Comparison of ENCODE assay signal across 18 cellular contexts in the genomic region with DNA sequence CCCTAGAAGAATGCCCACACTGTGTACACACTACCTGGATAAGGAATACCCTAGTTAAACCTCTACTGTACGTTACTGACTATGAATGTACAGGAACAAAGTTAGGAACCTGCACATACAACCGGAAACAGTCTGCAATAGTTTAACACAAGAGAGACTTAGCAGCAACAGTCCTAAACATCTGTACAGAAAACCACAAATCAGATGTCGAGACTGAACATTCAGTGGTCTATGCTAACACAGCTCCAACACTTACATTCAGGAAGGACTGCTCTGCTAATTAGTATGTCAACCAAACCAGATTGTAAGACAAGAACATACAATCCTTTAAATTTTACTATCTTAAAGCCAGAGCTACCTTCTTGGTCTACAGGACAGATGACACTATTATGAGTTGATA.
A peak's percentile ranks its signal among the peaks of the same experiment; 100 is the strongest.
DNase-seq lines count a peak whose midpoint lies in the region; ATAC-seq, FAIRE-seq and TF ChIP-seq lines count a peak whose summit lies in the region.
"Had no signal": no experiment of that assay in that cellular context is flagged by ENCODE, and none has a peak within 500 bp of the region (broad histone marks: within the 10 kb centered on the region; RNA-seq: fewer than 3 reads in every experiment).

No MANE protein-coding gene starts in this region.

- H3K4me3 Mint-ChIP-seq in CD8-positive, alpha-beta memory T cell = no peak overlapping the region
- H3K4me3 Mint-ChIP-seq: CD4-positive, alpha-beta memory T cell had no signal

- ATAC-seq in K562 = no peak
- ATAC-seq in HG03175 (IDR thresholded peaks at IDR 0.05; ENCODE audit: unreplicated experiment) = no peak
- ATAC-seq in omental fat pad (ENCODE audit: low FRiP score) = no peak

- POLR2A ChIA-PET in CD8-positive, alpha-beta memory T cell (lab: Charles Lee) = no interaction called here
- POLR2A ChIA-PET in K562 (lab: Yijun Ruan, JAX) = no interaction called here

- peaks cover 0 to 5% (median 0%) of the 10 kb centered on the region in 5 donors for H3K9me3 Mint-ChIP-seq in CD8-positive, alpha-beta memory T cell

- FAIRE-seq in K562 (lab: Jason Lieb, UNC) = no peak
- FAIRE-seq: D721Med, GM12891, GM18507, H54 had no signal

- TF ChIP-seq RAD21 in K562 (CRISPR knock-in tag; conservative IDR thresholded peaks at IDR 0.05 in 1 of 2, IDR thresholded peaks at IDR 0.05 in 1 of 2) = no peak

- no peaks in the 10 kb centered on the region for H3K9me3 ChIP-seq in CD8-positive, alpha-beta memory T cell (ENCODE audit: low read length)
- H3K9me3 ChIP-seq in KOPT-K1 (ENCODE audit: insufficient read depth, low read length, poor library complexity, severe bottlenecking) (peaks cover 12% of the 10 kb centered on the region), K562 (replicated peaks; ENCODE audit: control insufficient read depth, insufficient read depth, low read depth, low read length) (0 out of 2 replicates have a peak, but pooled peaks cover 6% of the 10 kb centered on the region)
- H3K9me3 ChIP-seq: HAP-1 had no signal

- no peaks in the 10 kb centered on the region for H3K4me1 ChIP-seq in CD8-positive, alpha-beta memory T cell (ENCODE audit: insufficient read depth, low read length)
- H3K4me1 ChIP-seq in K562 (replicated peaks in 1 of 2; ENCODE audit: control insufficient read depth in 2 of 2, insufficient read depth in 2 of 2, low read length in 2 of 2) = peaks cover 10 to 35% of the 10 kb centered on the region in 2 experiments
- H3K4me1 ChIP-seq: HAP-1 had no signal

- H3K27ac ChIP-seq in CD8-positive, alpha-beta memory T cell (ENCODE audit: low read depth, low read length) = peak overlapping the region; percentile 38
- H3K27ac ChIP-seq in KOPT-K1 (ENCODE audit: low read depth, low read length, poor library complexity, severe bottlenecking) = peak overlapping the region; percentile 83
- peak overlapping the region; percentile 90; the same call in 2 of the 3 replicates for H3K27ac ChIP-seq in K562 (ENCODE audit: extremely low read depth, low read depth, low read length)

- TF ChIP-seq CTCF in K562 (IDR thresholded peaks at IDR 0.05 in 2 of 3, conservative IDR thresholded peaks at IDR 0.05 in 1 of 3; ENCODE audit: insufficient read depth in 2 of 3, low read depth in 1 of 3, low read length in 3 of 3) (no peak), omental fat pad (IDR thresholded peaks at IDR 0.05) (no peak)

- no TSS peak for BruUV-seq in K562 (replicated peaks; lab: Mats Ljungman, UMichigan)

- intact Hi-C loops in K562 (cut with micrococcal nuclease) = loop anchor here (5.0 kb wide), 1 partner anchor 153 kb away; no protein-coding TSS in a partner anchor

- no peaks in the 10 kb centered on the region for H4K20me1 ChIP-seq in K562 (replicated peaks; ENCODE audit: control insufficient read depth, insufficient read depth, low read length)

- H3K79me2 ChIP-seq in K562 (ENCODE audit: control insufficient read depth, insufficient read depth, low read length) = no peaks in the 10 kb centered on the region

- CTCF ChIA-PET in CD8-positive, alpha-beta memory T cell (lab: Charles Lee) = interaction anchor here (1.2 kb wide), 1 partner anchor 30 kb away, joined by 3 read pairs; no protein-coding TSS in a partner anchor
- CTCF ChIA-PET in K562 (lab: Yijun Ruan, JAX; ENCODE audit: low intra/inter-chr PET ratio) = no interaction called here

- 14% methylated on average over 2 of the region's 3 CpGs for WGBS in K562 (ENCODE audit: insufficient coverage, low coverage, missing lambda C conversion rate)

- in situ Hi-C loops in K562 (cut with MboI) = no loop called here

- H3K4me2 ChIP-seq in K562 (ENCODE audit: insufficient read depth, low read length) = no peak overlapping the region

- no peaks in the 10 kb centered on the region for H3K36me3 Mint-ChIP-seq in CD8-positive, alpha-beta memory T cell
- H3K36me3 Mint-ChIP-seq: CD4-positive, alpha-beta memory T cell had no signal

- no peak for DNase-seq in CD8-positive, alpha-beta memory T cell
- no peak for DNase-seq in K562 (ENCODE audit: extremely low read depth in 1 of 4, low spot score in 3 of 4)
- DNase-seq in activated CD8-positive, alpha-beta memory T cell treated with anti-CD3 and anti-CD28 coated beads for 24 hours = no peak
- no peak for DNase-seq in 8988T
- no peak for DNase-seq in omental fat pad (ENCODE audit: low spot score)
- DNase-seq: C1 segment of cervical spinal cord; CD4-positive, alpha-beta memory T cell; DMS 273 treated with DMSO at 0.1 percent for 48 hours; DMS79; GF-D8; GOT3 had no signal

- H2AFZ ChIP-seq in K562 (ENCODE audit: low read depth, low read length) = peak overlapping the region; percentile 34

- no peak for TF ChIP-seq POLR2A in K562 (conservative IDR thresholded peaks at IDR 0.05)

- H3K9me1 ChIP-seq in K562 (ENCODE audit: control insufficient read depth, insufficient read depth, low read length) = no peaks in the 10 kb centered on the region

- H3K27me3 Mint-ChIP-seq in CD8-positive, alpha-beta memory T cell = no peaks in the 10 kb centered on the region
- H3K27me3 Mint-ChIP-seq: CD4-positive, alpha-beta memory T cell had no signal

- H3K27me3 ChIP-seq in CD8-positive, alpha-beta memory T cell (ENCODE audit: insufficient read depth, low read length, poor library complexity, severe bottlenecking) = no peaks in the 10 kb centered on the region
- H3K27me3 ChIP-seq in K562 (ENCODE audit: control insufficient read depth in 2 of 2, insufficient read depth in 2 of 2, low read length in 2 of 2) = no peaks in the 10 kb centered on the region

- TF ChIP-seq EP300 in K562 (IDR thresholded peaks at IDR 0.05; ENCODE audit: low read length) = no peak

- no peak overlapping the region for H3K9ac ChIP-seq in K562 (ENCODE audit: insufficient read depth in 1 of 2, low read depth in 2 of 2, low read length in 2 of 2)

- H3K4me3 ChIP-seq in CD8-positive, alpha-beta memory T cell (ENCODE audit: low read length) = no peak overlapping the region
- H3K4me3 ChIP-seq in K562 = no peak overlapping the region
- H3K4me3 ChIP-seq: HAP-1 had no signal

- H3K4me1 Mint-ChIP-seq in CD8-positive, alpha-beta memory T cell = peaks cover 0 to under 1% (median 0%) of the 10 kb centered on the region in 3 donors

- no peak overlapping the region for H3K27ac Mint-ChIP-seq in CD8-positive, alpha-beta memory T cell

- no peaks in the 10 kb centered on the region for H3K36me3 ChIP-seq in CD8-positive, alpha-beta memory T cell (ENCODE audit: insufficient read depth, low read length)
- H3K36me3 ChIP-seq in KOPT-K1 (ENCODE audit: insufficient read depth, low read length) (no peaks in the 10 kb centered on the region), K562 (ENCODE audit: control insufficient read depth, insufficient read depth, low read length) (no peaks in the 10 kb centered on the region)
- H3K36me3 ChIP-seq: HAP-1 had no signal

TF ChIP-seq in K562, 482 proteins besides CTCF, POLR2A, EP300 and RAD21:
- TF ChIP-seq RBM22 (IDR thresholded peaks at IDR 0.05; ENCODE audit: low read depth, low read length, poor library complexity, severe bottlenecking) (no peak), ZNF584 (CRISPR knock-in tag; IDR thresholded peaks at IDR 0.05; ENCODE audit: low read depth) (peak; percentile 12; the same call in 1 of the 2 replicates), FOXM1 (IDR thresholded peaks at IDR 0.05; ENCODE audit: low read depth) (no peak), FOXM1 (CRISPR knock-in tag; IDR thresholded peaks at IDR 0.05; ENCODE audit: low read depth) (no peak)
- TF ChIP-seq, protein P1, sequence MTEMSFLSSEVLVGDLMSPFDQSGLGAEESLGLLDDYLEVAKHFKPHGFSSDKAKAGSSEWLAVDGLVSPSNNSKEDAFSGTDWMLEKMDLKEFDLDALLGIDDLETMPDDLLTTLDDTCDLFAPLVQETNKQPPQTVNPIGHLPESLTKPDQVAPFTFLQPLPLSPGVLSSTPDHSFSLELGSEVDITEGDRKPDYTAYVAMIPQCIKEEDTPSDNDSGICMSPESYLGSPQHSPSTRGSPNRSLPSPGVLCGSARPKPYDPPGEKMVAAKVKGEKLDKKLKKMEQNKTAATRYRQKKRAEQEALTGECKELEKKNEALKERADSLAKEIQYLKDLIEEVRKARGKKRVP (CRISPR knock-in tag; IDR thresholded peaks at IDR 0.05) = 0 out of 2 replicates have a peak, but pooled peaks have one; percentile 18
- TF ChIP-seq, protein P2, sequence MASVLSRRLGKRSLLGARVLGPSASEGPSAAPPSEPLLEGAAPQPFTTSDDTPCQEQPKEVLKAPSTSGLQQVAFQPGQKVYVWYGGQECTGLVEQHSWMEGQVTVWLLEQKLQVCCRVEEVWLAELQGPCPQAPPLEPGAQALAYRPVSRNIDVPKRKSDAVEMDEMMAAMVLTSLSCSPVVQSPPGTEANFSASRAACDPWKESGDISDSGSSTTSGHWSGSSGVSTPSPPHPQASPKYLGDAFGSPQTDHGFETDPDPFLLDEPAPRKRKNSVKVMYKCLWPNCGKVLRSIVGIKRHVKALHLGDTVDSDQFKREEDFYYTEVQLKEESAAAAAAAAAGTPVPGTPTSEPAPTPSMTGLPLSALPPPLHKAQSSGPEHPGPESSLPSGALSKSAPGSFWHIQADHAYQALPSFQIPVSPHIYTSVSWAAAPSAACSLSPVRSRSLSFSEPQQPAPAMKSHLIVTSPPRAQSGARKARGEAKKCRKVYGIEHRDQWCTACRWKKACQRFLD (CRISPR knock-in tag; IDR thresholded peaks at IDR 0.05) = peak; percentile 7; the same call in 1 of the 2 replicates

Comparison
In these comparisons a context has a peak if more than half of its experiments do, and no peak if none do; other contexts are left out.
1. H3K27ac ChIP-seq: peak in every context shown above with its lines; median percentile 90 in K562; 83 in KOPT-K1; 38 in CD8-positive, alpha-beta memory T cell.